ENCODE assay signal across 28 cellular contexts in the genomic region with DNA sequence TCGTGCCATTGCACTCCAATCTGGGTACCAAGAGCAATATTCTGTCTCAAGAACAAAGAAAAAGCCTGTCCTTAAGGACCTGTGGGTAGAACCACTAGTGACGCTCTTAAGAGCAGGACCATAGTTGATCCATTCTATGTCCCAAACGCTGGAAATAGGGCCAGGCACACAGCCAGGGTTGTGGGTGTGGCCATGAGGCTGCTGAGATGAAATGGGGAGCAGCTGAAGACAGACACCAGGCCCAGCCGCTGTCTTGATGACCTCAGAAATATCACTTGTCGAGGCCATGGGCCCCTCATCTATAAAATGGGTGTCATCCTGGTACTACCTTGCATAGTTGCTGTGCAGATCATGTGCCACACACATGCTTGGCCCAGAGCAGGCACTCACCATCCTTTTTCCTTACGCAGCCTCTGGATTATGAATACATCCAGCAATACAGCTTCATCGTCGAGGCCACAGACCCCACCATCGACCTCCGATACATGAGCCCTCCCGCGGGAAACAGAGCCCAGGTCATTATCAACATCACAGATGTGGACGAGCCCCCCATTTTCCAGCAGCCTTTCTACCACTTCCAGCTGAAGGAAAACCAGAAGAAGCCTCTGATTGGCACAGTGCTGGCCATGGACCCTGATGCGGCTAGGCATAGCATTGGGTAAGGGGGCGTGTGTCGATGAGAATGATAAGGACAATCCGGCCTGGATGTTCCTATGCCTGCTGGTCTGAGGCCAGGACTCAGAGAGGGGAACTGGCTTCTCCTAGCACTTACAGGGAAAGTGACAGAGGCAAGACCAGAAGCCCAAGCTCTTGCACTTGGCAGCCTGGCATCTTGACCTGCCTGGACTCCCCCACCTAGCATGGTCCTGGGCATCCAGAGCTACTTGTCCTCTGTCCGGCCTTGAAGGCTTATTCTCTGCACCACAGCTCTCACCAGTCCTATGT. TPM values are rescaled to one million over a fixed set of nuclear protein-coding genes. Genes with fewer than 3 reads are reported as not detected.
"Had no signal": no experiment of that assay in that cellular context is flagged by ENCODE, and none has a peak within 500 bp of the region (broad histone marks: within the 10 kb centered on the region; RNA-seq: fewer than 3 reads in every experiment).

No MANE protein-coding gene starts in this region.

- H3K27ac ChIP-seq: adrenal gland, body of pancreas, lower lobe of right lung, neural progenitor cell, right lobe of liver, upper lobe of left lung had no signal

- ATAC-seq: activated CD8-positive, alpha-beta memory T cell treated with anti-CD3 and anti-CD28 coated beads, Interleukin-2, amount 10 ng/mL, durations not matched to agents 7 days and 5 days; activated CD8-positive, alpha-beta T cell treated with anti-CD3 and anti-CD28 coated beads, Interleukin-2, amount 10 ng/mL, durations not matched to agents 7 days and 5 days; body of pancreas; lower lobe of right lung; natural killer cell; SK-N-SH treated with all-trans-retinoic acid at 6 μM for 48 hours; stimulated activated memory B cell treated with anti-CD40 and anti-IgM and Interleukin-4, amounts not matched to agents 10 μg/mL and 1 μg/mL and 100 μg/mL, for 72 hours; stimulated activated naive CD8-positive, alpha-beta T cell treated with anti-CD3 and anti-CD28 coated beads, Interleukin-15, amount 100 ng/mL, for 72 hours had no signal

- H3K4me1 ChIP-seq: adrenal gland, body of pancreas, lower lobe of right lung, neural progenitor cell, right lobe of liver had no signal

- DNase-seq: activated B cell treated with CpG ODN at 0.5 μM for 24 hours; activated CD8-positive, alpha-beta T cell treated with anti-CD3 and anti-CD28 coated beads, Interleukin-2, amount 10 ng/mL, durations not matched to agents 7 days and 5 days; activated effector memory CD4-positive, alpha-beta T cell treated with anti-CD3 and anti-CD28 coated beads, Interleukin-2, amount 50 U/mL, for 16 hours; activated naive CD4-positive, alpha-beta T cell treated with anti-CD3 and anti-CD28 coated beads for 36 hours; activated naive CD8-positive, alpha-beta T cell treated with anti-CD3 and anti-CD28 coated beads for 36 hours; aorta; body of pancreas; foreskin fibroblast; head of caudate nucleus; hippocampal formation; kidney; lower lobe of right lung; mesenchymal stem cell; natural killer cell; occipital lobe; right lobe of liver; small intestine; stimulated activated CD4-positive, alpha-beta T cell treated with anti-CD3 and anti-CD28 coated beads, Interleukin-4, amount 100 ng/mL, for 24 hours; stimulated activated naive CD8-positive, alpha-beta T cell treated with anti-CD3 and anti-CD28 coated beads, Interleukin-15, amount 100 ng/mL, for 72 hours; substantia nigra; T-helper 2 cell; upper lobe of left lung had no signal

- H3K4me3 Mint-ChIP-seq: activated B cell treated with CpG ODN at 0.5 μM for 24 hours; activated CD8-positive, alpha-beta memory T cell treated with anti-CD3 and anti-CD28 coated beads, Interleukin-2, amount 10 ng/mL, durations not matched to agents 7 days and 5 days; activated CD8-positive, alpha-beta T cell treated with anti-CD3 and anti-CD28 coated beads, Interleukin-2, amount 10 ng/mL, durations not matched to agents 7 days and 5 days; activated naive CD4-positive, alpha-beta T cell treated with anti-CD3 and anti-CD28 coated beads for 36 hours; activated naive CD8-positive, alpha-beta T cell treated with anti-CD3 and anti-CD28 coated beads for 36 hours; activated T-helper 1 cell treated with anti-CD3 and anti-CD28 coated beads, Interleukin-12 subunit alpha, Interleukin-12 subunit beta, Interleukin-2, Interleukin-4 antibody, amounts not matched to agents 30 ng/mL and 10 ng/mL and 1 ng/mL, durations not matched to agents 14 hours and 24 hours and 36 hours; natural killer cell; neural progenitor cell; stimulated activated memory B cell treated with anti-CD40 and anti-IgM and Interleukin-4, amounts not matched to agents 10 μg/mL and 1 μg/mL and 100 μg/mL, for 72 hours; stimulated activated naive CD8-positive, alpha-beta T cell treated with anti-CD3 and anti-CD28 coated beads, Interleukin-15, amount 100 ng/mL, for 72 hours had no signal

- H3K4me3 ChIP-seq: adrenal gland, body of pancreas, lower lobe of right lung, neural progenitor cell, right lobe of liver, upper lobe of left lung had no signal

- H3K36me3 Mint-ChIP-seq: activated CD8-positive, alpha-beta memory T cell treated with anti-CD3 and anti-CD28 coated beads, Interleukin-2, amount 10 ng/mL, durations not matched to agents 7 days and 5 days; activated naive CD8-positive, alpha-beta T cell treated with anti-CD3 and anti-CD28 coated beads for 36 hours; natural killer cell; neural progenitor cell; stimulated activated memory B cell treated with anti-CD40 and anti-IgM and Interleukin-4, amounts not matched to agents 10 μg/mL and 1 μg/mL and 100 μg/mL, for 72 hours had no signal

- H3K27me3 ChIP-seq: adrenal gland, body of pancreas, neural progenitor cell, right lobe of liver, upper lobe of left lung had no signal

- H3K9me3 Mint-ChIP-seq: activated B cell treated with CpG ODN at 0.5 μM for 24 hours; activated naive CD4-positive, alpha-beta T cell treated with anti-CD3 and anti-CD28 coated beads for 36 hours; activated naive CD8-positive, alpha-beta T cell treated with anti-CD3 and anti-CD28 coated beads for 36 hours; activated T-helper 1 cell treated with anti-CD3 and anti-CD28 coated beads, Interleukin-12 subunit alpha, Interleukin-12 subunit beta, Interleukin-2, Interleukin-4 antibody, amounts not matched to agents 30 ng/mL and 10 ng/mL and 1 ng/mL, durations not matched to agents 14 hours and 24 hours and 36 hours; natural killer cell; neural progenitor cell; stimulated activated memory B cell treated with anti-CD40 and anti-IgM and Interleukin-4, amounts not matched to agents 10 μg/mL and 1 μg/mL and 100 μg/mL, for 72 hours; stimulated activated naive CD8-positive, alpha-beta T cell treated with anti-CD3 and anti-CD28 coated beads, Interleukin-15, amount 100 ng/mL, for 72 hours had no signal

- H3K4me1 Mint-ChIP-seq: activated B cell treated with CpG ODN at 0.5 μM for 24 hours; activated CD8-positive, alpha-beta memory T cell treated with anti-CD3 and anti-CD28 coated beads, Interleukin-2, amount 10 ng/mL, durations not matched to agents 7 days and 5 days; activated naive CD8-positive, alpha-beta T cell treated with anti-CD3 and anti-CD28 coated beads for 36 hours; natural killer cell; stimulated activated memory B cell treated with anti-CD40 and anti-IgM and Interleukin-4, amounts not matched to agents 10 μg/mL and 1 μg/mL and 100 μg/mL, for 72 hours; stimulated activated naive CD8-positive, alpha-beta T cell treated with anti-CD3 and anti-CD28 coated beads, Interleukin-15, amount 100 ng/mL, for 72 hours had no signal

- H3K27me3 Mint-ChIP-seq: stimulated activated naive CD8-positive, alpha-beta T cell treated with anti-CD3 and anti-CD28 coated beads, Interleukin-15, amount 100 ng/mL, for 72 hours had no signal

- H3K9me3 ChIP-seq: adrenal gland, body of pancreas, lower lobe of right lung, right lobe of liver, upper lobe of left lung had no signal

- H3K27ac Mint-ChIP-seq: activated B cell treated with CpG ODN at 0.5 μM for 24 hours; activated CD8-positive, alpha-beta memory T cell treated with anti-CD3 and anti-CD28 coated beads, Interleukin-2, amount 10 ng/mL, durations not matched to agents 7 days and 5 days; activated CD8-positive, alpha-beta T cell treated with anti-CD3 and anti-CD28 coated beads, Interleukin-2, amount 10 ng/mL, durations not matched to agents 7 days and 5 days; activated naive CD4-positive, alpha-beta T cell treated with anti-CD3 and anti-CD28 coated beads for 36 hours; activated naive CD8-positive, alpha-beta T cell treated with anti-CD3 and anti-CD28 coated beads for 36 hours; activated T-helper 1 cell treated with anti-CD3 and anti-CD28 coated beads, Interleukin-12 subunit alpha, Interleukin-12 subunit beta, Interleukin-2, Interleukin-4 antibody, amounts not matched to agents 30 ng/mL and 10 ng/mL and 1 ng/mL, durations not matched to agents 14 hours and 24 hours and 36 hours; natural killer cell; neural progenitor cell; stimulated activated memory B cell treated with anti-CD40 and anti-IgM and Interleukin-4, amounts not matched to agents 10 μg/mL and 1 μg/mL and 100 μg/mL, for 72 hours; stimulated activated naive CD8-positive, alpha-beta T cell treated with anti-CD3 and anti-CD28 coated beads, Interleukin-15, amount 100 ng/mL, for 72 hours had no signal

RNA-seq across cellular contexts. Expression of gene CDH5, which starts 25.5 kb away (rescaled TPM):
- total RNA-seq: activated B cell treated with CpG ODN at 0.5 μM for 24 hours; activated CD8-positive, alpha-beta memory T cell treated with anti-CD3 and anti-CD28 coated beads, Interleukin-2, amount 10 ng/mL, durations not matched to agents 7 days and 5 days; activated CD8-positive, alpha-beta T cell treated with anti-CD3 and anti-CD28 coated beads, Interleukin-2, amount 10 ng/mL, durations not matched to agents 7 days and 5 days; activated naive CD4-positive, alpha-beta T cell treated with anti-CD3 and anti-CD28 coated beads for 36 hours; activated naive CD8-positive, alpha-beta T cell treated with anti-CD3 and anti-CD28 coated beads for 36 hours; activated T-helper 1 cell treated with anti-CD3 and anti-CD28 coated beads, Interleukin-12 subunit alpha, Interleukin-12 subunit beta, Interleukin-2, Interleukin-4 antibody, amounts not matched to agents 30 ng/mL and 10 ng/mL and 1 ng/mL, durations not matched to agents 14 hours and 24 hours and 36 hours; natural killer cell had no signal

RNA-seq across cellular contexts. Expression of gene BEAN1, which starts 35.1 kb away (rescaled TPM):
- total RNA-seq: activated B cell treated with CpG ODN at 0.5 μM for 24 hours; activated CD8-positive, alpha-beta memory T cell treated with anti-CD3 and anti-CD28 coated beads, Interleukin-2, amount 10 ng/mL, durations not matched to agents 7 days and 5 days; activated CD8-positive, alpha-beta T cell treated with anti-CD3 and anti-CD28 coated beads, Interleukin-2, amount 10 ng/mL, durations not matched to agents 7 days and 5 days; activated naive CD4-positive, alpha-beta T cell treated with anti-CD3 and anti-CD28 coated beads for 36 hours; activated naive CD8-positive, alpha-beta T cell treated with anti-CD3 and anti-CD28 coated beads for 36 hours; activated T-helper 1 cell treated with anti-CD3 and anti-CD28 coated beads, Interleukin-12 subunit alpha, Interleukin-12 subunit beta, Interleukin-2, Interleukin-4 antibody, amounts not matched to agents 30 ng/mL and 10 ng/mL and 1 ng/mL, durations not matched to agents 14 hours and 24 hours and 36 hours; body of pancreas; natural killer cell had no signal
